ENCODE assay signal across 8 cellular contexts in genomic region chr6:72411872-72412708, GRCh38.
DNase-seq lines count a peak whose midpoint lies in the region; ATAC-seq and TF ChIP-seq lines count a peak whose summit lies in the region.

No MANE protein-coding gene starts in this region.

- no peaks in the 10 kb centered on the region for H3K9me3 Mint-ChIP-seq in activated naive CD4-positive, alpha-beta T cell treated with anti-CD3 and anti-CD28 coated beads, Interleukin-2, amount 50 U/mL, for 72 hours

- H3K36me3 Mint-ChIP-seq in activated naive CD4-positive, alpha-beta T cell treated with anti-CD3 and anti-CD28 coated beads, Interleukin-2, amount 50 U/mL, for 72 hours = no peaks in the 10 kb centered on the region

- peak; percentile 88 for ATAC-seq in HG02642 (IDR thresholded peaks at IDR 0.05; ENCODE audit: poor library complexity, unreplicated experiment)
- ATAC-seq in activated naive CD4-positive, alpha-beta T cell treated with anti-CD3 and anti-CD28 coated beads, Interleukin-2, amount 50 U/mL, for 72 hours = peak; percentile 63 to 67
- ATAC-seq in Right ventricle myocardium superior (ENCODE audit: poor library complexity) = peak; percentile 85

- no peaks in the 10 kb centered on the region for H3K9me3 ChIP-seq in prostate gland

- DNase-seq in NCI-H1092 treated with DMSO at 0.1 percent for 48 hours (lab: John Stamatoyannopoulos, UW) (peak; percentile 49), SKM-1 (lab: John Stamatoyannopoulos, UW; ENCODE audit: unreplicated experiment) (peak; percentile 22), Right ventricle myocardium superior (peak; percentile 74), prostate gland (ENCODE audit: low spot score) (peak; percentile 71), cortex of kidney (lab: John Stamatoyannopoulos, UW) (no peak)
- DNase-seq in activated naive CD4-positive, alpha-beta T cell treated with anti-CD3 and anti-CD28 coated beads, Interleukin-2, amount 50 U/mL, for 72 hours (ENCODE audit: low spot score in 2 of 2) = peak; percentile 77 to 83

- H3K27ac Mint-ChIP-seq in activated naive CD4-positive, alpha-beta T cell treated with anti-CD3 and anti-CD28 coated beads, Interleukin-2, amount 50 U/mL, for 72 hours = no peak overlapping the region

- TF ChIP-seq CTCF in GM12874 (IDR thresholded peaks at IDR 0.05; ENCODE audit: insufficient read depth, low read depth, low read length) (peak; percentile 99), prostate gland (IDR thresholded peaks at IDR 0.05) (peak; percentile 99 to 100 (median 100))

- H3K27me3 ChIP-seq in prostate gland (replicated peaks; ENCODE audit: insufficient read depth) = no peaks in the 10 kb centered on the region

- H3K4me1 ChIP-seq in prostate gland (replicated peaks) = no peaks in the 10 kb centered on the region

- no peak overlapping the region for H3K4me3 ChIP-seq in prostate gland

- no peaks in the 10 kb centered on the region for H3K36me3 ChIP-seq in prostate gland

- WGBS in prostate gland = 8% methylated on average over 7 of the region's 7 CpGs

- no peak for TF ChIP-seq POLR2A in prostate gland (IDR thresholded peaks at IDR 0.05)

- H3K27ac ChIP-seq in prostate gland = no peak overlapping the region

- intact Hi-C loops in Right ventricle myocardium superior (cut with DNase I) = loop anchor here (5.0 to 10.0 kb wide), 2 partner anchors 770 to 913 kb away; no protein-coding TSS in a partner anchor
- intact Hi-C loops in prostate gland (cut with DNase I) = loop anchor here (1.0 to 10.0 kb wide), 4 partner anchors 143 to 769 kb away; no protein-coding TSS in a partner anchor
